Comparison of ENCODE assay signal across 26 cellular contexts in genomic region chr7:69743436-69743835, GRCh38.
"Had no signal": no experiment of that assay in that cellular context is flagged by ENCODE, and none has a peak within 500 bp of the region (broad histone marks: within the 10 kb centered on the region; RNA-seq: fewer than 3 reads in every experiment).

No MANE protein-coding gene starts in this region.

- H3K9me3 Mint-ChIP-seq: nephron; stimulated activated effector memory CD8-positive, alpha-beta T cell treated with anti-CD3 and anti-CD28 coated beads, Interleukin-12 subunit alpha, Interleukin-12 subunit beta, amount 100 ng/mL, for 72 hours; stimulated activated naive B cell treated with anti-CD40 and anti-IgM and Interleukin-4, amounts not matched to agents 10 μg/mL and 1 μg/mL and 100 μg/mL, for 72 hours; stimulated activated naive CD8-positive, alpha-beta T cell treated with anti-CD3 and anti-CD28 coated beads, Interleukin-15, Interleukin-2, amounts not matched to agents 100 ng/mL and 50 ng/mL, for 24 hours had no signal

- H3K27ac ChIP-seq: neural progenitor cell, ovary, parathyroid adenoma, psoas muscle, right lobe of liver, sigmoid colon, stomach, thoracic aorta, thyroid gland, tibial nerve, upper lobe of left lung, vagina had no signal

- H3K4me1 ChIP-seq: parathyroid adenoma, right lobe of liver, thyroid gland had no signal

- ATAC-seq: psoas muscle; right cardiac atrium; right lobe of liver; stimulated activated effector memory CD8-positive, alpha-beta T cell treated with anti-CD3 and anti-CD28 coated beads, Interleukin-12 subunit alpha, Interleukin-12 subunit beta, amount 100 ng/mL, for 72 hours; stimulated activated naive B cell treated with anti-CD40 and anti-IgM and Interleukin-4, amounts not matched to agents 10 μg/mL and 1 μg/mL and 100 μg/mL, for 72 hours had no signal

- H3K9ac ChIP-seq: neural progenitor cell, parathyroid adenoma had no signal

- H3K27ac Mint-ChIP-seq: nephron; neural progenitor cell; progenitor cell of endocrine pancreas; stimulated activated effector memory CD8-positive, alpha-beta T cell treated with anti-CD3 and anti-CD28 coated beads, Interleukin-12 subunit alpha, Interleukin-12 subunit beta, amount 100 ng/mL, for 72 hours; stimulated activated naive B cell treated with anti-CD40 and anti-IgM and Interleukin-4, amounts not matched to agents 10 μg/mL and 1 μg/mL and 100 μg/mL, for 72 hours; stimulated activated naive CD8-positive, alpha-beta T cell treated with anti-CD3 and anti-CD28 coated beads, Interleukin-15, Interleukin-2, amounts not matched to agents 100 ng/mL and 50 ng/mL, for 24 hours had no signal

- H2AFZ ChIP-seq: neural progenitor cell, parathyroid adenoma had no signal

- H3K27me3 ChIP-seq: neural progenitor cell, ovary, right lobe of liver, sigmoid colon, stomach, thyroid gland, tibial nerve, upper lobe of left lung, vagina had no signal

- H3K9me3 ChIP-seq: ovary, psoas muscle, right lobe of liver, sigmoid colon, stomach, thoracic aorta, thyroid gland, tibial nerve, upper lobe of left lung, vagina had no signal

- H3K36me3 Mint-ChIP-seq: stimulated activated effector memory CD8-positive, alpha-beta T cell treated with anti-CD3 and anti-CD28 coated beads, Interleukin-12 subunit alpha, Interleukin-12 subunit beta, amount 100 ng/mL, for 72 hours had no signal

- H3K4me3 ChIP-seq: neural progenitor cell, ovary, psoas muscle, right lobe of liver, sigmoid colon, stomach, thoracic aorta, thyroid gland, tibial nerve, upper lobe of left lung, vagina had no signal

- H3K36me3 ChIP-seq: neural progenitor cell, ovary, right lobe of liver, sigmoid colon, stomach, thoracic aorta, thyroid gland, tibial nerve, upper lobe of left lung, vagina had no signal

- H3K79me2 ChIP-seq: parathyroid adenoma had no signal

- H3K27me3 Mint-ChIP-seq: stimulated activated naive CD8-positive, alpha-beta T cell treated with anti-CD3 and anti-CD28 coated beads, Interleukin-15, Interleukin-2, amounts not matched to agents 100 ng/mL and 50 ng/mL, for 24 hours had no signal

- DNase-seq: occipital lobe; ovary; posterior cingulate gyrus; psoas muscle; right cardiac atrium; right lobe of liver; sigmoid colon; small intestine; stimulated activated CD4-positive, alpha-beta T cell treated with anti-CD3 and anti-CD28 coated beads, Interleukin-15, amount 100 ng/mL, for 24 hours; stimulated activated CD4-positive, alpha-beta T cell treated with anti-CD3 and anti-CD28 coated beads, Interleukin-2, amount 100 ng/mL, for 24 hours; stimulated activated CD4-positive, alpha-beta T cell treated with anti-CD3 and anti-CD28 coated beads, Interleukin-2, amount 100 ng/mL, for 48 hours; stimulated activated CD4-positive, alpha-beta T cell treated with anti-CD3 and anti-CD28 coated beads, Interleukin-4, amount 100 ng/mL, for 24 hours; stimulated activated naive B cell treated with anti-CD40 and anti-IgM and Interleukin-4, amounts not matched to agents 10 μg/mL and 1 μg/mL and 100 μg/mL, for 72 hours; stimulated activated naive CD4-positive, alpha-beta T cell treated with Interleukin-2 at 50 U/mL for 16 hours; stomach; thyroid gland; upper lobe of left lung had no signal

- H3K4me3 Mint-ChIP-seq: nephron; neural progenitor cell; stimulated activated effector memory CD8-positive, alpha-beta T cell treated with anti-CD3 and anti-CD28 coated beads, Interleukin-12 subunit alpha, Interleukin-12 subunit beta, amount 100 ng/mL, for 72 hours; stimulated activated naive B cell treated with anti-CD40 and anti-IgM and Interleukin-4, amounts not matched to agents 10 μg/mL and 1 μg/mL and 100 μg/mL, for 72 hours; stimulated activated naive CD8-positive, alpha-beta T cell treated with anti-CD3 and anti-CD28 coated beads, Interleukin-15, Interleukin-2, amounts not matched to agents 100 ng/mL and 50 ng/mL, for 24 hours had no signal

- H3K4me2 ChIP-seq: neural progenitor cell had no signal
